8 cellular contexts compared by ENCODE assay signal in genomic region chr21:44011123-44011773, GRCh38. TPM values are rescaled to one million over a fixed set of nuclear protein-coding genes. Genes with fewer than 3 reads are reported as not detected.
DNase-seq lines count a peak whose midpoint lies in the region; ATAC-seq, FAIRE-seq and TF ChIP-seq lines count a peak whose summit lies in the region.

No MANE protein-coding gene starts in this region.

- POLR2A ChIA-PET in CD8-positive, alpha-beta T cell (lab: Charles Lee): interaction anchor here (1.3 kb wide), 1 partner anchor 9 kb away, joined by 3 read pairs; no protein-coding TSS in a partner anchor

- CTCF ChIA-PET in CD8-positive, alpha-beta T cell (lab: Charles Lee): no interaction called here

- peak overlapping the region; percentile 86 for H3K4me3 Mint-ChIP-seq in CD8-positive, alpha-beta T cell

- no peak overlapping the region for H2BK120ac ChIP-seq in neuronal stem cell (ENCODE audit: low read depth, low read length)

- peaks cover 37% of the 10 kb centered on the region for H3K4me1 ChIP-seq in CD8-positive, alpha-beta T cell (ENCODE audit: insufficient read depth, low read length)
- H3K4me1 ChIP-seq in OCI-LY3 (ENCODE audit: low read length) (peaks cover 33% of the 10 kb centered on the region), neuronal stem cell (ENCODE audit: control insufficient read depth in 2 of 2, insufficient read depth in 1 of 2, low read depth in 1 of 2, low read length in 2 of 2) (peaks cover 0 to 16% of the 10 kb centered on the region in 2 donors)

- intact Hi-C loops in CD8-positive, alpha-beta T cell (cut with DNase I, micrococcal nuclease): loop anchor here (5.0 kb wide), 4 partner anchors 56 to 806 kb away; partner anchors contain the start of genes CFAP410 (in 1 of the 2) and SUMO3 (in 1 of the 2)

- H3K4ac ChIP-seq in neuronal stem cell (ENCODE audit: low read length): no peak overlapping the region

- H2BK15ac ChIP-seq in neuronal stem cell (ENCODE audit: low read length): no peak overlapping the region

- no peaks in the 10 kb centered on the region for H4K20me1 ChIP-seq in OCI-LY3 (ENCODE audit: insufficient read depth, low read length)

- no CpG with 5 or more reads among the region's 20 CpGs for WGBS in neuronal stem cell (ENCODE audit: extremely low coverage in 2 of 2, insufficient read length in 2 of 2, insufficient replicate concordance in 1 of 2), 2 donors

- peaks cover 14% of the 10 kb centered on the region for H3K36me3 Mint-ChIP-seq in CD8-positive, alpha-beta T cell

- H2AFZ ChIP-seq in OCI-LY3 (ENCODE audit: low read depth, low read length): no peak overlapping the region
- H2AFZ ChIP-seq in neuronal stem cell (ENCODE audit: low read length): peak overlapping the region; percentile 90

- ATAC-seq in CD8-positive, alpha-beta T cell: no peak

- no peaks in the 10 kb centered on the region for H3K27me3 Mint-ChIP-seq in CD8-positive, alpha-beta T cell (ENCODE audit: low read depth)

- H3K23ac ChIP-seq in neuronal stem cell (ENCODE audit: low read depth, low read length, poor library complexity): no peak overlapping the region

- peaks cover 40% of the 10 kb centered on the region for H3K79me2 ChIP-seq in OCI-LY3 (ENCODE audit: low read length)

- H2AK5ac ChIP-seq in neuronal stem cell (ENCODE audit: low read depth, low read length): peak overlapping the region; percentile 86

- peak overlapping the region; percentile 72 for H3K4me2 ChIP-seq in OCI-LY3 (ENCODE audit: low read length)
- peak overlapping the region; percentile 65 for H3K4me2 ChIP-seq in neuronal stem cell (ENCODE audit: insufficient read depth, low read length, poor library complexity, severe bottlenecking)

- H3K27ac ChIP-seq in CD8-positive, alpha-beta T cell (ENCODE audit: low read depth, low read length): peak overlapping the region; percentile 58
- H3K27ac ChIP-seq in OCI-LY3 (ENCODE audit: low read length) (peak overlapping the region; percentile 73; the same call in 1 of the 2 replicates), neuronal stem cell (replicated peaks; ENCODE audit: low read length) (peak overlapping the region; percentile 88)

- H3K18ac ChIP-seq in neuronal stem cell (ENCODE audit: low read length): no peak overlapping the region

- H2BK5ac ChIP-seq in neuronal stem cell (ENCODE audit: low read length): peak overlapping the region; percentile 87

- no peaks in the 10 kb centered on the region for H3K9me3 ChIP-seq in CD8-positive, alpha-beta T cell (ENCODE audit: low read length)
- no peaks in the 10 kb centered on the region for H3K9me3 ChIP-seq in OCI-LY3 (ENCODE audit: insufficient read depth, low read length)
- H3K9me3 ChIP-seq in neuronal stem cell (replicated peaks in 1 of 2; ENCODE audit: control insufficient read depth in 2 of 2, insufficient read depth in 1 of 2, low read depth in 1 of 2, low read length in 2 of 2): no peaks in the 10 kb centered on the region

- H3K14ac ChIP-seq in neuronal stem cell (ENCODE audit: low read length): no peak overlapping the region

- H3K4me3 ChIP-seq in CD8-positive, alpha-beta T cell (ENCODE audit: low read depth, low read length): peak overlapping the region; percentile 63
- H3K4me3 ChIP-seq in OCI-LY3 (ENCODE audit: low read length): peak overlapping the region; percentile 88
- peak overlapping the region; percentile 67 for H3K4me3 ChIP-seq in epithelial cell of esophagus (ENCODE audit: low read length)
- H3K4me3 ChIP-seq in neuronal stem cell (ENCODE audit: low read length in 2 of 2): peak overlapping the region; percentile 92 to 99

- H4K8ac ChIP-seq in neuronal stem cell (ENCODE audit: low read depth, low read length): no peak overlapping the region

- peaks cover 36% of the 10 kb centered on the region for H3K4me1 Mint-ChIP-seq in CD8-positive, alpha-beta T cell (ENCODE audit: low read depth)

- H3K9ac ChIP-seq in OCI-LY3 (ENCODE audit: low read length) (peak overlapping the region; percentile 87), neuronal stem cell (ENCODE audit: low read depth, low read length, poor library complexity) (no peak overlapping the region)

- FAIRE-seq in urothelium cell line (lab: Jason Lieb, UNC): no peak

- no peaks in the 10 kb centered on the region for H3K27me3 ChIP-seq in CD8-positive, alpha-beta T cell (ENCODE audit: insufficient read depth, low read length)
- H3K27me3 ChIP-seq in OCI-LY3 (ENCODE audit: low read depth, low read length): no peaks in the 10 kb centered on the region
- H3K27me3 ChIP-seq in neuronal stem cell (ENCODE audit: control insufficient read depth in 3 of 3, insufficient read depth in 3 of 3, low read depth in 1 of 3, low read length in 3 of 3): no peaks in the 10 kb centered on the region

- no peaks in the 10 kb centered on the region for H3K36me3 ChIP-seq in CD8-positive, alpha-beta T cell (ENCODE audit: insufficient read depth, low read length)
- H3K36me3 ChIP-seq in OCI-LY3 (replicated peaks; ENCODE audit: low read depth, low read length): no peaks in the 10 kb centered on the region
- H3K36me3 ChIP-seq in neuronal stem cell (replicated peaks in 1 of 2; ENCODE audit: control insufficient read depth in 2 of 2, insufficient read depth in 2 of 2, low read length in 2 of 2): no peaks in the 10 kb centered on the region

- H3K9me3 Mint-ChIP-seq in CD8-positive, alpha-beta T cell: no peaks in the 10 kb centered on the region

- H3K27ac Mint-ChIP-seq in CD8-positive, alpha-beta T cell: peak overlapping the region; percentile 94

- H2BK12ac ChIP-seq in neuronal stem cell (ENCODE audit: low read length): no peak overlapping the region

- H4K91ac ChIP-seq in neuronal stem cell (ENCODE audit: low read depth, low read length, poor library complexity): no peak overlapping the region

- no peak for DNase-seq in CD8-positive, alpha-beta T cell
- no peak for DNase-seq in epithelial cell of esophagus (ENCODE audit: low read depth)
- no peak for DNase-seq in neuronal stem cell (ENCODE audit: low spot score)
- DNase-seq in dermis blood vessel endothelial cell: no peak
- no peak for DNase-seq in urothelium cell line (ENCODE audit: low spot score)
- no peak for DNase-seq in NCI-H1105 (lab: John Stamatoyannopoulos, UW)
- DNase-seq in superior temporal gyrus (ENCODE audit: extremely low spot score): no peak

- peaks cover 1% of the 10 kb centered on the region for H3K79me1 ChIP-seq in neuronal stem cell (ENCODE audit: low read depth, low read length)

- no peak for TF ChIP-seq CTCF in CD8-positive, alpha-beta T cell (IDR thresholded peaks at IDR 0.05)
- TF ChIP-seq CTCF in OCI-LY3 (IDR thresholded peaks at IDR 0.05; ENCODE audit: low read depth, low read length) (no peak), epithelial cell of esophagus (IDR thresholded peaks at IDR 0.05; ENCODE audit: insufficient read depth, low read depth, low read length, missing control alignments) (no peak)

RNA-seq across cellular contexts. Expression of gene TRAPPC10, which starts 0.9 kb away (rescaled TPM):
- 100 to 1,000 TPM; 128 to 130 TPM for total RNA-seq in CD8-positive, alpha-beta T cell
- 11.6 TPM for polyA plus RNA-seq in neuronal stem cell (2013, experiment 1 of 2)
- 12.2 TPM for polyA plus RNA-seq in neuronal stem cell (2013, experiment 2 of 2)
- 25.5 and 27.0 TPM in 2 replicates for total RNA-seq in dermis blood vessel endothelial cell
